22 cellular contexts compared by ENCODE assay signal in genomic region chr2:68579689-68580088, GRCh38.
"Had no signal": no experiment of that assay in that cellular context is flagged by ENCODE, and none has a peak within 500 bp of the region (broad histone marks: within the 10 kb centered on the region; RNA-seq: fewer than 3 reads in every experiment).

No MANE protein-coding gene starts in this region.

- H3K4me3 ChIP-seq: coronary artery, dorsolateral prefrontal cortex, esophagus squamous epithelium, gastroesophageal sphincter, heart left ventricle, hepatocyte, left lung, lower lobe of right lung, mucosa of descending colon had no signal

- H3K9me3 ChIP-seq: esophagus squamous epithelium, gastroesophageal sphincter, heart left ventricle, lower lobe of right lung, mucosa of descending colon had no signal

- FAIRE-seq: endothelial cell of umbilical vein, keratinocyte had no signal

- H3K27ac ChIP-seq: coronary artery, dorsolateral prefrontal cortex, esophagus squamous epithelium, foreskin keratinocyte, gastroesophageal sphincter, heart left ventricle, hepatocyte, left lung, lower lobe of right lung had no signal

- H3K79me2 ChIP-seq: hepatocyte had no signal

- H3K4me1 ChIP-seq: esophagus squamous epithelium, foreskin keratinocyte, gastroesophageal sphincter, heart left ventricle, left lung, lower lobe of right lung had no signal

- H3K36me3 ChIP-seq: left lung, lower lobe of right lung had no signal

- H3K27me3 ChIP-seq: dorsolateral prefrontal cortex, esophagus squamous epithelium, foreskin keratinocyte, gastroesophageal sphincter, heart left ventricle, hepatocyte, left lung had no signal

- DNase-seq: dermis blood vessel endothelial cell; dorsolateral prefrontal cortex; effector CD4-positive, alpha-beta T cell; effector memory CD4-positive, alpha-beta T cell; esophagus squamous epithelium; foreskin keratinocyte; heart left ventricle; hypothalamus; immature natural killer cell; left cardiac atrium; left lung; left ventricle myocardium superior; lower lobe of right lung; mesenchymal stem cell; mucosa of descending colon; naive B cell; naive thymus-derived CD8-positive, alpha-beta T cell had no signal

- H3K4me2 ChIP-seq: hepatocyte had no signal

- H2AFZ ChIP-seq: hepatocyte had no signal

- ATAC-seq: foreskin keratinocyte; gastroesophageal sphincter; heart left ventricle; left cardiac atrium; left lung; left ventricle myocardium superior; lower lobe of right lung; mucosa of descending colon; naive thymus-derived CD8-positive, alpha-beta T cell had no signal
